Comparison of ENCODE assay signal across 22 cellular contexts in the genomic region with DNA sequence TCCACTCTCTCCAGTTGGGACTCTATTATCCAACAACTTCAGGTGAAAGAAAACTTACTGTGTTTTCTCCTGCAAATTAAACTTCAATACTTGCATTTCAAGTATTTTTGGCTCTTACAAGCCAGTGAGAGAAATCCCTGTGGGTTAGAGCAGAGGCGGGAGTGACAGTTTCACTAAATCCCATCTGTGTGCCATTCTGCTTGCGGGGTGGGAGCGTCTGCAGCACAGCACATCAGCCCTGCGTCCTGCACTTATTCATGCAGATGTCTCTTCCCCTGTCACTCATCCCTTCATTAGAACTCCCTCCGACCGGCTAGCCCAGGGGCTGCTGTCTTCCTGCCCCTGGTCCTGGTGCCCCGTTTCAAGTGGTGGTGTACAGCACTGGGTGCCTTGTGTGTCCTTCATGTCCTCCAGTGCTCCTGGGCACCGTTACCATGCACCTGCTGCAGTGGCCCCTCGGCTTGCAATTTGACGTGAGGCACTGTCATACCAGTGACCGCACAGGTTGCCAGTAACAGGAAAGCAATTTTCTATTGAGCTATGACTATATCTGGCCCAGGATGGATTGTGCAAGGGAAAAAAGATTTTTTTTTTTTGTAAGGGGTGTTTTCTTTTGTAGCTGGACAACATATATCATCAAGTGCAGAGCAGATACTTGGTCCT. TPM values are rescaled to one million over a fixed set of nuclear protein-coding genes. Genes with fewer than 3 reads are reported as not detected.
"Had no signal": no experiment of that assay in that cellular context is flagged by ENCODE, and none has a peak within 500 bp of the region (broad histone marks: within the 10 kb centered on the region; RNA-seq: fewer than 3 reads in every experiment).

No MANE protein-coding gene starts in this region.

- ATAC-seq: foreskin keratinocyte; lower lobe of right lung; naive thymus-derived CD8-positive, alpha-beta T cell; pancreas had no signal

- H3K36me3 ChIP-seq: ascending aorta, pancreas, SJSA1, WERI-Rb-1 had no signal

- H3K9me3 Mint-ChIP-seq: central memory CD8-positive, alpha-beta T cell; naive thymus-derived CD8-positive, alpha-beta T cell had no signal

- H3K4me1 ChIP-seq: ascending aorta, foreskin keratinocyte, lower lobe of right lung, pancreas, sigmoid colon, SJSA1, spleen, suprapubic skin had no signal

- H3K4me1 Mint-ChIP-seq: central memory CD8-positive, alpha-beta T cell had no signal

- H3K27ac Mint-ChIP-seq: naive thymus-derived CD8-positive, alpha-beta T cell had no signal

- H3K4me3 Mint-ChIP-seq: central memory CD8-positive, alpha-beta T cell; naive thymus-derived CD8-positive, alpha-beta T cell had no signal

- H3K27me3 Mint-ChIP-seq: central memory CD8-positive, alpha-beta T cell; naive thymus-derived CD8-positive, alpha-beta T cell had no signal

- H3K4me3 ChIP-seq: ascending aorta, coronary artery, lower lobe of right lung, pancreas, sigmoid colon, SJSA1, spleen, suprapubic skin had no signal

- DNase-seq: activated CD4-positive, alpha-beta T cell treated with anti-CD3 and anti-CD28 coated beads for 4 hours; activated CD8-positive, alpha-beta memory T cell treated with anti-CD3 and anti-CD28 coated beads, Interleukin-2, amount 50 U/mL, for 4 hours; activated naive CD4-positive, alpha-beta T cell treated with anti-CD3 and anti-CD28 coated beads, Interleukin-2, amount 50 U/mL, for 16 hours; foreskin keratinocyte; hippocampal formation; islet precursor cell; lower lobe of right lung; naive thymus-derived CD8-positive, alpha-beta T cell; pancreas; sigmoid colon; spleen; stimulated activated naive CD4-positive, alpha-beta T cell treated with Interleukin-2 at 50 U/mL for 16 hours; trophoblast cell; WERI-Rb-1 had no signal

- H3K9me3 ChIP-seq: ascending aorta, lower lobe of right lung, pancreas, sigmoid colon, SJSA1, spleen, suprapubic skin had no signal

- H3K27ac ChIP-seq: ascending aorta, coronary artery, foreskin keratinocyte, lower lobe of right lung, pancreas, sigmoid colon, SJSA1, spleen, suprapubic skin, WERI-Rb-1 had no signal

RNA-seq across cellular contexts. Expression of a gene that starts 59.4 kb away (rescaled TPM):
- total RNA-seq: ascending aorta; epithelial cell of proximal tubule; fibroblast of lung; foreskin keratinocyte; lower lobe of right lung; mesenteric fat pad; naive thymus-derived CD8-positive, alpha-beta T cell; SJSA1; suprapubic skin had no signal
- polyA plus RNA-seq: fibroblast of lung; foreskin keratinocyte; naive thymus-derived CD8-positive, alpha-beta T cell had no signal
